1 cellular context compared by ENCODE assay signal in the genomic region with DNA sequence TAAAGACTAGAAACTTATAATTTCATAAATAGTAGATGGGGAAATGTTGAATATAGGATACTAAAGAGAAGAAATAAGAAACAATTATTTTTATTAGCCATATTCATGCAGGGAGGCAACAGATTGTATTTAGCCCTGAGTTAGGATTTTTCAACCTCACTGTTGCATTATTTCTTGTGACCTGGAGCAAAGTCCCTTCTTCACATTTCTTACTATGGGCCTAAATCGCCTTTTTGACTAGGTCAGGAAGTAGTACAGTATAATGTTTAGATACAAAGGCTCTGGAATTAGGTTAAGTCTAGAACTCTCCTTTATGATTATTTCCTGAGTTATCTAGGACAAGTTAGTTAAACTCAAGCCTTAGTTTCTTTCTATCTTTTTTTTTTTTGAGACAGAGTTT.
TF ChIP-seq lines count a peak whose summit lies in the region.

No MANE protein-coding gene starts in this region.

TF ChIP-seq in GM23338, 12 proteins besides CTCF, POLR2A, EP300 and RAD21 (continued from another document):
- TF ChIP-seq, protein P1, sequence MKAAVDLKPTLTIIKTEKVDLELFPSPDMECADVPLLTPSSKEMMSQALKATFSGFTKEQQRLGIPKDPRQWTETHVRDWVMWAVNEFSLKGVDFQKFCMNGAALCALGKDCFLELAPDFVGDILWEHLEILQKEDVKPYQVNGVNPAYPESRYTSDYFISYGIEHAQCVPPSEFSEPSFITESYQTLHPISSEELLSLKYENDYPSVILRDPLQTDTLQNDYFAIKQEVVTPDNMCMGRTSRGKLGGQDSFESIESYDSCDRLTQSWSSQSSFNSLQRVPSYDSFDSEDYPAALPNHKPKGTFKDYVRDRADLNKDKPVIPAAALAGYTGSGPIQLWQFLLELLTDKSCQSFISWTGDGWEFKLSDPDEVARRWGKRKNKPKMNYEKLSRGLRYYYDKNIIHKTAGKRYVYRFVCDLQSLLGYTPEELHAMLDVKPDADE (IDR thresholded peaks at IDR 0.05): no peak
- TF ChIP-seq ZNF114 (CRISPR knock-in tag; IDR thresholded peaks at IDR 0.05) (no peak), CREB1 (CRISPR knock-in tag; IDR thresholded peaks at IDR 0.05; ENCODE audit: low read depth) (no peak), EZH2 (IDR thresholded peaks at IDR 0.05; ENCODE audit: low read depth, unreplicated experiment) (no peak), JUNB (IDR thresholded peaks at IDR 0.05; ENCODE audit: unreplicated experiment) (no peak), NANOG (IDR thresholded peaks at IDR 0.05; ENCODE audit: borderline replicate concordance) (no peak)
- TF ChIP-seq, protein P2, sequence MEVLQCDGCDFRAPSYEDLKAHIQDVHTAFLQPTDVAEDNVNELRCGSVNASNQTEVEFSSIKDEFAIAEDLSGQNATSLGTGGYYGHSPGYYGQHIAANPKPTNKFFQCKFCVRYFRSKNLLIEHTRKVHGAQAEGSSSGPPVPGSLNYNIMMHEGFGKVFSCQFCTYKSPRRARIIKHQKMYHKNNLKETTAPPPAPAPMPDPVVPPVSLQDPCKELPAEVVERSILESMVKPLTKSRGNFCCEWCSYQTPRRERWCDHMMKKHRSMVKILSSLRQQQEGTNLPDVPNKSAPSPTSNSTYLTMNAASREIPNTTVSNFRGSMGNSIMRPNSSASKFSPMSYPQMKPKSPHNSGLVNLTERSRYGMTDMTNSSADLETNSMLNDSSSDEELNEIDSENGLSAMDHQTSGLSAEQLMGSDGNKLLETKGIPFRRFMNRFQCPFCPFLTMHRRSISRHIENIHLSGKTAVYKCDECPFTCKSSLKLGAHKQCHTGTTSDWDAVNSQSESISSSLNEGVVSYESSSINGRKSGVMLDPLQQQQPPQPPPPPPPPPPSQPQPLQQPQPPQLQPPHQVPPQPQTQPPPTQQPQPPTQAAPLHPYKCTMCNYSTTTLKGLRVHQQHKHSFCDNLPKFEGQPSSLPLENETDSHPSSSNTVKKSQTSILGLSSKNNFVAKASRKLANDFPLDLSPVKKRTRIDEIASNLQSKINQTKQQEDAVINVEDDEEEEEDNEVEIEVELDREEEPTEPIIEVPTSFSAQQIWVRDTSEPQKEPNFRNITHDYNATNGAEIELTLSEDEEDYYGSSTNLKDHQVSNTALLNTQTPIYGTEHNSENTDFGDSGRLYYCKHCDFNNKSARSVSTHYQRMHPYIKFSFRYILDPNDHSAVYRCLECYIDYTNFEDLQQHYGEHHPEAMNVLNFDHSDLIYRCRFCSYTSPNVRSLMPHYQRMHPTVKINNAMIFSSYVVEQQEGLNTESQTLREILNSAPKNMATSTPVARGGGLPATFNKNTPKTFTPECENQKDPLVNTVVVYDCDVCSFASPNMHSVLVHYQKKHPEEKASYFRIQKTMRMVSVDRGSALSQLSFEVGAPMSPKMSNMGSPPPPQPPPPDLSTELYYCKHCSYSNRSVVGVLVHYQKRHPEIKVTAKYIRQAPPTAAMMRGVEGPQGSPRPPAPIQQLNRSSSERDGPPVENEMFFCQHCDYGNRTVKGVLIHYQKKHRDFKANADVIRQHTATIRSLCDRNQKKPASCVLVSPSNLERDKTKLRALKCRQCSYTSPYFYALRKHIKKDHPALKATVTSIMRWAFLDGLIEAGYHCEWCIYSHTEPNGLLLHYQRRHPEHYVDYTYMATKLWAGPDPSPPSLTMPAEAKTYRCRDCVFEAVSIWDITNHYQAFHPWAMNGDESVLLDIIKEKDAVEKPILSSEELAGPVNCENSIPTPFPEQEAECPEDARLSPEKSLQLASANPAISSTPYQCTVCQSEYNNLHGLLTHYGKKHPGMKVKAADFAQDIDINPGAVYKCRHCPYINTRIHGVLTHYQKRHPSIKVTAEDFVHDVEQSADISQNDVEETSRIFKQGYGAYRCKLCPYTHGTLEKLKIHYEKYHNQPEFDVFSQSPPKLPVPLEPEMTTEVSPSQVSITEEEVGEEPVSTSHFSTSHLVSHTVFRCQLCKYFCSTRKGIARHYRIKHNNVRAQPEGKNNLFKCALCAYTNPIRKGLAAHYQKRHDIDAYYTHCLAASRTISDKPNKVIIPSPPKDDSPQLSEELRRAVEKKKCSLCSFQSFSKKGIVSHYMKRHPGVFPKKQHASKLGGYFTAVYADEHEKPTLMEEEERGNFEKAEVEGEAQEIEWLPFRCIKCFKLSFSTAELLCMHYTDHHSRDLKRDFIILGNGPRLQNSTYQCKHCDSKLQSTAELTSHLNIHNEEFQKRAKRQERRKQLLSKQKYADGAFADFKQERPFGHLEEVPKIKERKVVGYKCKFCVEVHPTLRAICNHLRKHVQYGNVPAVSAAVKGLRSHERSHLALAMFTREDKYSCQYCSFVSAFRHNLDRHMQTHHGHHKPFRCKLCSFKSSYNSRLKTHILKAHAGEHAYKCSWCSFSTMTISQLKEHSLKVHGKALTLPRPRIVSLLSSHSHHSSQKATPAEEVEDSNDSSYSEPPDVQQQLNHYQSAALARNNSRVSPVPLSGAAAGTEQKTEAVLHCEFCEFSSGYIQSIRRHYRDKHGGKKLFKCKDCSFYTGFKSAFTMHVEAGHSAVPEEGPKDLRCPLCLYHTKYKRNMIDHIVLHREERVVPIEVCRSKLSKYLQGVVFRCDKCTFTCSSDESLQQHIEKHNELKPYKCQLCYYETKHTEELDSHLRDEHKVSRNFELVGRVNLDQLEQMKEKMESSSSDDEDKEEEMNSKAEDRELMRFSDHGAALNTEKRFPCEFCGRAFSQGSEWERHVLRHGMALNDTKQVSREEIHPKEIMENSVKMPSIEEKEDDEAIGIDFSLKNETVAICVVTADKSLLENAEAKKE (CRISPR knock-in tag; IDR thresholded peaks at IDR 0.05): no peak
TF ChIP-seq in GM23338: peak in this region for 0.
